3 cellular contexts compared by ENCODE assay signal in genomic region chr20:36638876-36639400, GRCh38. TPM values are rescaled to one million over a fixed set of nuclear protein-coding genes. Genes with fewer than 3 reads are reported as not detected.
"Had no signal": no experiment of that assay in that cellular context is flagged by ENCODE, and none has a peak within 500 bp of the region (broad histone marks: within the 10 kb centered on the region; RNA-seq: fewer than 3 reads in every experiment).

No MANE protein-coding gene starts in this region.

RNA-seq across cellular contexts. Expression of gene SLA2, which starts 7.1 kb away (rescaled TPM):
- total RNA-seq: occipital lobe, renal cortical epithelial cell, skeletal muscle tissue had no signal
